In genomic region chr4:162644346-162644745, GRCh38 we compare ENCODE assay signal across 19 cellular contexts.
"Had no signal": no experiment of that assay in that cellular context is flagged by ENCODE, and none has a peak within 500 bp of the region (broad histone marks: within the 10 kb centered on the region; RNA-seq: fewer than 3 reads in every experiment).

No MANE protein-coding gene starts in this region.

- H3K36me3 ChIP-seq: ascending aorta, heart left ventricle, ovary, thyroid gland, uterus had no signal

- H3K27me3 ChIP-seq: ascending aorta, heart left ventricle, ovary, thyroid gland, uterus had no signal

- FAIRE-seq: keratinocyte had no signal

- H3K27ac ChIP-seq: ascending aorta, heart left ventricle, ovary, thyroid gland, uterus, VCaP had no signal

- DNase-seq: activated CD4-positive, alpha-beta memory T cell treated with anti-CD3 and anti-CD28 coated beads for 36 hours; activated gamma-delta T cell treated with Interleukin-2 at 50 U/mL for 16 hours; activated naive CD8-positive, alpha-beta T cell treated with anti-CD3 and anti-CD28 coated beads for 36 hours; activated T-cell treated with anti-CD3 and anti-CD28 coated beads, Interleukin-2, amount 50 U/mL, for 72 hours; central memory CD4-positive, alpha-beta T cell; effector memory CD8-positive, alpha-beta T cell; erythroblast; heart left ventricle; left ventricle myocardium superior; mesenchymal stem cell; ovary; T-cell; T1000; thyroid gland; uterus had no signal

- H3K4me3 ChIP-seq: ascending aorta, heart left ventricle, ovary, thyroid gland, uterus had no signal

- H3K4me1 ChIP-seq: ascending aorta, heart left ventricle, thyroid gland, uterus had no signal

- H3K9me3 ChIP-seq: ascending aorta, ovary, thyroid gland, uterus had no signal

- ATAC-seq: activated T-cell treated with anti-CD3 and anti-CD28 coated beads, Interleukin-2, amount 50 U/mL, for 72 hours; effector memory CD8-positive, alpha-beta T cell; heart left ventricle; left ventricle myocardium superior; stimulated activated effector memory CD8-positive, alpha-beta T cell treated with anti-CD3 and anti-CD28 coated beads, Interleukin-12 subunit alpha, Interleukin-12 subunit beta, amount 100 ng/mL, for 72 hours; T-cell had no signal
